20 cellular contexts compared by ENCODE assay signal in genomic region chr19:47321582-47321981, GRCh38. TPM values are rescaled to one million over a fixed set of nuclear protein-coding genes. Genes with fewer than 3 reads are reported as not detected.
DNase-seq lines count a peak whose midpoint lies in the region; ATAC-seq, FAIRE-seq and TF ChIP-seq lines count a peak whose summit lies in the region.
"Had no signal": no experiment of that assay in that cellular context is flagged by ENCODE, and none has a peak within 500 bp of the region (broad histone marks: within the 10 kb centered on the region; RNA-seq: fewer than 3 reads in every experiment).

No MANE protein-coding gene starts in this region.

- H3K9ac ChIP-seq in GM12878 (ENCODE audit: control insufficient read depth, insufficient read depth, low read length) = no peak overlapping the region
- H3K9ac ChIP-seq: GM23248 had no signal

- H3K9me3 ChIP-seq in GM12878 (replicated peaks; ENCODE audit: control insufficient read depth, insufficient read depth, low read length) = no peaks in the 10 kb centered on the region; the same call in 2 of the 3 replicates
- no peaks in the 10 kb centered on the region for H3K9me3 ChIP-seq in muscle layer of duodenum (ENCODE audit: control insufficient read depth in 1 of 2, low read length in 2 of 2)
- H3K9me3 ChIP-seq: BE2C, HAP-1 had no signal

- CTCF ChIA-PET in GM12878 (lab: Yijun Ruan, JAX) = interaction anchor here (0.6 to 1.0 kb wide), 3 partner anchors 27 to 120 kb away, joined by 3 to 4 read pairs (median 3); partner anchors contain the start of gene DHX34

- no peak for ATAC-seq in GM12878

- RAD21 ChIA-PET in GM12878 (lab: Charles Lee; ENCODE audit: unreplicated experiment) = no interaction called here

- H3K4me3 ChIP-seq in GM12878 = no peak overlapping the region
- no peak overlapping the region for H3K4me3 ChIP-seq in muscle layer of duodenum (ENCODE audit: low read depth in 1 of 2, low read length in 2 of 2)
- H3K4me3 ChIP-seq: GM23248, HAP-1 had no signal

- H4K20me1 ChIP-seq in GM12878 (ENCODE audit: control insufficient read depth, insufficient read depth) = no peaks in the 10 kb centered on the region

- TF ChIP-seq POLR2A in GM12878 (IDR thresholded peaks at IDR 0.05; ENCODE audit: low read depth, low read length) = no peak

- TSS peak; percentile 71 for BruUV-seq in GM12878 (replicated peaks; lab: Mats Ljungman, UMichigan)

- no peak for TF ChIP-seq EP300 in GM12878 (IDR thresholded peaks at IDR 0.05; ENCODE audit: borderline replicate concordance in 1 of 2, control insufficient read depth in 1 of 2, low read depth in 2 of 2, low read length in 2 of 2)

- TF ChIP-seq RAD21 in GM12878 (IDR thresholded peaks at IDR 0.05; ENCODE audit: insufficient read depth, low read depth, low read length) = no peak

- H3K27ac ChIP-seq in GM12878 (ENCODE audit: control insufficient read depth, insufficient read depth) (no peak overlapping the region), muscle layer of duodenum (ENCODE audit: low read length) (peak overlapping the region; percentile 21)
- H3K27ac ChIP-seq: GM23248 had no signal

- POLR2A ChIA-PET in GM12878 (lab: Charles Lee) = interaction anchor here (0.7 kb wide), 1 partner anchor 865 kb away, joined by 3 read pairs; no protein-coding TSS in a partner anchor

- H3K79me2 ChIP-seq in GM12878 (ENCODE audit: control insufficient read depth, insufficient read depth, low read length) = no peaks in the 10 kb centered on the region

- in situ Hi-C loops in GM12878 (cut with MboI) = no loop called here

- intact Hi-C loops in GM12878 (cut with micrococcal nuclease; ENCODE audit: unreplicated experiment) = no loop called here

- H3K36me3 ChIP-seq in GM12878 (ENCODE audit: control insufficient read depth in 2 of 2, insufficient read depth in 2 of 2, low read length in 1 of 2) (no peaks in the 10 kb centered on the region), muscle layer of duodenum (ENCODE audit: control insufficient read depth in 1 of 2, insufficient read depth in 2 of 2, low read length in 2 of 2) (no peaks in the 10 kb centered on the region)
- H3K36me3 ChIP-seq: BE2C, HAP-1 had no signal

- H2AFZ ChIP-seq in GM12878 (ENCODE audit: control insufficient read depth, low read depth, low read length) = no peak overlapping the region
- H2AFZ ChIP-seq: GM23248 had no signal

- SMC1A ChIA-PET in GM12878 (lab: Charles Lee; ENCODE audit: uncharacterized antibody, unreplicated experiment) = interaction anchor here (1.0 kb wide), 1 partner anchor 16 kb away, joined by 3 read pairs; no protein-coding TSS in a partner anchor

- H3K4me1 ChIP-seq in GM12878 (ENCODE audit: control insufficient read depth, insufficient read depth, low read length) (no peaks in the 10 kb centered on the region), muscle layer of duodenum (ENCODE audit: control insufficient read depth in 1 of 2, insufficient read depth in 2 of 2, low read length in 2 of 2) (no peaks in the 10 kb centered on the region)
- H3K4me1 ChIP-seq: BE2C, HAP-1 had no signal

- DNase-seq in GM12878 (ENCODE audit: low read depth, low spot score) (no peak), NCI-H2227 (lab: John Stamatoyannopoulos, UW; ENCODE audit: unreplicated experiment) (no peak), NCI-H2107 (lab: John Stamatoyannopoulos, UW) (no peak), nucleus accumbens (lab: John Stamatoyannopoulos, UW) (no peak)
- DNase-seq: ACHN; BE2C; C1 segment of cervical spinal cord; Calu3; CD4-positive, alpha-beta memory T cell; DND-41; EL; GM23248; IMR-90 had no signal

- TF ChIP-seq CTCF in GM12878 (IDR thresholded peaks at IDR 0.05 in 2 of 3, conservative IDR thresholded peaks at IDR 0.05 in 1 of 3; ENCODE audit: control insufficient read depth in 2 of 3, extremely low read depth in 1 of 3, insufficient read depth in 1 of 3, low read depth in 3 of 3, low read length in 3 of 3) = no peak

- no peak overlapping the region for H3K4me2 ChIP-seq in GM12878 (ENCODE audit: control insufficient read depth, insufficient read depth)

- FAIRE-seq in GM12878 (lab: Jason Lieb, UNC) = no peak
- FAIRE-seq: A204.1, GM12891, GM19239 had no signal

- H3K27me3 ChIP-seq in GM12878 (replicated peaks in 1 of 2; ENCODE audit: control insufficient read depth in 2 of 2, insufficient read depth in 2 of 2, low read length in 1 of 2) = no peaks in the 10 kb centered on the region
- H3K27me3 ChIP-seq in muscle layer of duodenum (ENCODE audit: low read depth, low read length) = no peaks in the 10 kb centered on the region

- WGBS in GM12878 (ENCODE audit: insufficient coverage, insufficient replicate concordance, low lambda C conversion rate, missing lambda C conversion rate) = 0% methylated on average over 2 of the region's 2 CpGs

RNA-seq across cellular contexts. Expression of gene C5AR2, which starts 10.4 kb away (rescaled TPM):
- not detected in 2 replicates for total RNA-seq in GM12878 (2013; cell fraction: nucleolus; rRNA removed)
- total RNA-seq in GM12878 (2014; rRNA removed) = 0.11 TPM in 1 of 2 replicates, not detected in the other
- total RNA-seq in GM12878 (2014; rRNA removed; fragmentation: Illumina TruSeq; extraction: Trizol) = not detected in 2 replicates
- not detected in 2 replicates for total RNA-seq in GM12878 (2021)
- polyA plus RNA-seq in GM12878 (2011; ENCODE audit: low read depth) = not detected
- 0.01 TPM in 1 of 2 replicates, not detected in the other for polyA plus RNA-seq in GM12878 (2011; rRNA removed)
- under 0.01 TPM in 1 of 2 replicates, not detected in the other for polyA plus RNA-seq in GM12878 (2011; cell fraction: cytosol; rRNA removed)
- polyA plus RNA-seq in GM12878 (2011; cell fraction: nucleus; rRNA removed) = 0.10 and 0.13 TPM in 2 replicates
- polyA plus RNA-seq in GM12878 (2012) = not detected in 2 replicates
- polyA plus RNA-seq in GM12878 (2014; fragmentation: Illumina TruSeq; extraction: Trizol) = not detected in 2 replicates
- not detected for polyA plus RNA-seq in GM12878 (2014; fragmentation: Nextera tagmentation; extraction: Ambion mirVana)
- polyA plus RNA-seq in GM12878 (2014; rRNA removed) = not detected in 2 replicates
- polyA plus RNA-seq in GM12878 (2016; fragmentation: Nextera tagmentation; extraction: Ambion mirVana) = not detected
- polyA minus RNA-seq in GM12878 (2011; rRNA and poly(A)+ RNA removed) = 0.07 TPM in 1 of 2 replicates, not detected in the other
- polyA minus RNA-seq in GM12878 (2011; cell fraction: cytosol; rRNA and poly(A)+ RNA removed) = not detected in 2 replicates
- polyA minus RNA-seq in GM12878 (2011; cell fraction: nucleus; rRNA and poly(A)+ RNA removed) = not detected in 2 replicates
- total RNA-seq: G401, HT1080, IMR-90 had no signal
- polyA plus RNA-seq: IMR-90 had no signal

RNA-seq across cellular contexts. Expression of gene C5AR1, which starts 11.9 kb away (rescaled TPM):
- total RNA-seq in GM12878 (2013; cell fraction: nucleolus; rRNA removed) = 1.2 and 1.5 TPM in 2 replicates
- total RNA-seq in GM12878 (2014; rRNA removed) (0.05 and 0.17 TPM in 2 replicates), GM12878 (2014; rRNA removed; fragmentation: Illumina TruSeq; extraction: Trizol) (0.04 and 0.09 TPM in 2 replicates), GM12878 (2021) (0.13 and 0.26 TPM in 2 replicates)
- 0.10 TPM for polyA plus RNA-seq in GM12878 (2011; ENCODE audit: low read depth)
- polyA plus RNA-seq in GM12878 (2011; rRNA removed) (0.40 and 1.5 TPM in 2 replicates), GM12878 (2014; fragmentation: Illumina TruSeq; extraction: Trizol) (0.15 TPM in 1 of 2 replicates, not detected in the other), GM12878 (2014; fragmentation: Nextera tagmentation; extraction: Ambion mirVana) (under 1 TPM; 0.07 to 0.19 TPM), GM12878 (2014; rRNA removed) (0.06 and 0.15 TPM in 2 replicates), GM12878 (2016; fragmentation: Nextera tagmentation; extraction: Ambion mirVana) (under 1 TPM; 0.27 to 0.29 TPM)
- 1.1 and 1.3 TPM in 2 replicates for polyA plus RNA-seq in GM12878 (2011; cell fraction: cytosol; rRNA removed)
- 0.55 and 1.2 TPM in 2 replicates for polyA plus RNA-seq in GM12878 (2011; cell fraction: nucleus; rRNA removed)
- polyA plus RNA-seq in GM12878 (2012) = 0.32 and 0.46 TPM in 2 replicates
- 0.67 and 1.9 TPM in 2 replicates for polyA minus RNA-seq in GM12878 (2011; rRNA and poly(A)+ RNA removed)
- 0.94 and 2.4 TPM in 2 replicates for polyA minus RNA-seq in GM12878 (2011; cell fraction: cytosol; rRNA and poly(A)+ RNA removed)
- polyA minus RNA-seq in GM12878 (2011; cell fraction: nucleus; rRNA and poly(A)+ RNA removed) = 0.12 and 0.19 TPM in 2 replicates
- total RNA-seq: GM23248, HT1080 had no signal
- polyA plus RNA-seq: CD4-positive, alpha-beta memory T cell had no signal

RNA-seq across cellular contexts. Expression of gene DHX34, which starts 27.5 kb away (rescaled TPM):
- 56.8 and 61.6 TPM in 2 replicates for total RNA-seq in GM12878 (2013; cell fraction: nucleolus; rRNA removed)
- total RNA-seq in GM12878 (2014; rRNA removed) (11.1 and 15.9 TPM in 2 replicates), GM12878 (2014; rRNA removed; fragmentation: Illumina TruSeq; extraction: Trizol) (5.6 and 5.7 TPM in 2 replicates), GM12878 (2021) (14.3 and 16.9 TPM in 2 replicates)
- 2.8 TPM for polyA plus RNA-seq in GM12878 (2011; ENCODE audit: low read depth)
- polyA plus RNA-seq in GM12878 (2011; rRNA removed) (2.6 and 5.9 TPM in 2 replicates), GM12878 (2014; fragmentation: Illumina TruSeq; extraction: Trizol) (2.3 and 5.5 TPM in 2 replicates), GM12878 (2014; fragmentation: Nextera tagmentation; extraction: Ambion mirVana) (under 1 TPM; 0.19 to 0.37 TPM), GM12878 (2014; rRNA removed) (15.2 and 19.3 TPM in 2 replicates), GM12878 (2016; fragmentation: Nextera tagmentation; extraction: Ambion mirVana) (10 to 100 TPM; 15.7 to 16.7 TPM)
- 6.4 and 10.5 TPM in 2 replicates for polyA plus RNA-seq in GM12878 (2011; cell fraction: cytosol; rRNA removed)
- polyA plus RNA-seq in GM12878 (2011; cell fraction: nucleus; rRNA removed) = 58.1 and 60.3 TPM in 2 replicates
- 7.0 and 10.0 TPM in 2 replicates for polyA plus RNA-seq in GM12878 (2012)
- polyA minus RNA-seq in GM12878 (2011; rRNA and poly(A)+ RNA removed) = 6.4 and 12.9 TPM in 2 replicates
- polyA minus RNA-seq in GM12878 (2011; cell fraction: cytosol; rRNA and poly(A)+ RNA removed) = 6.5 and 6.7 TPM in 2 replicates
- 15.4 and 23.4 TPM in 2 replicates for polyA minus RNA-seq in GM12878 (2011; cell fraction: nucleus; rRNA and poly(A)+ RNA removed)

RNA-seq across cellular contexts. Expression of gene INAFM1, which starts 46.9 kb away (rescaled TPM):
- total RNA-seq in GM12878 (2013; cell fraction: nucleolus; rRNA removed) = 1.2 and 2.7 TPM in 2 replicates
- total RNA-seq in GM12878 (2014; rRNA removed) = 2.0 and 2.1 TPM in 2 replicates
- total RNA-seq in GM12878 (2014; rRNA removed; fragmentation: Illumina TruSeq; extraction: Trizol) = 0.51 and 0.63 TPM in 2 replicates
- total RNA-seq in GM12878 (2021) = 6.1 and 6.8 TPM in 2 replicates
- polyA plus RNA-seq in GM12878 (2011; ENCODE audit: low read depth) = 0.46 TPM
- 0.40 and 0.86 TPM in 2 replicates for polyA plus RNA-seq in GM12878 (2011; rRNA removed)
- 1.2 and 1.5 TPM in 2 replicates for polyA plus RNA-seq in GM12878 (2011; cell fraction: cytosol; rRNA removed)
- polyA plus RNA-seq in GM12878 (2011; cell fraction: nucleus; rRNA removed) = 4.8 and 6.7 TPM in 2 replicates
- polyA plus RNA-seq in GM12878 (2012) = 3.8 and 5.8 TPM in 2 replicates
- 0.30 and 0.57 TPM in 2 replicates for polyA plus RNA-seq in GM12878 (2014; fragmentation: Illumina TruSeq; extraction: Trizol)
- polyA plus RNA-seq in GM12878 (2014; fragmentation: Nextera tagmentation; extraction: Ambion mirVana) = under 1 TPM in 1 of 2 experiments, not detected in 1; 0.58 TPM
- 4.5 and 4.8 TPM in 2 replicates for polyA plus RNA-seq in GM12878 (2014; rRNA removed)
- 1 to 10 TPM; 1.1 to 1.4 TPM for polyA plus RNA-seq in GM12878 (2016; fragmentation: Nextera tagmentation; extraction: Ambion mirVana)
- polyA minus RNA-seq in GM12878 (2011; rRNA and poly(A)+ RNA removed) = 0.57 TPM in 1 of 2 replicates, not detected in the other
- 0.94 TPM in 1 of 2 replicates, not detected in the other for polyA minus RNA-seq in GM12878 (2011; cell fraction: cytosol; rRNA and poly(A)+ RNA removed)
- 1.5 and 2.1 TPM in 2 replicates for polyA minus RNA-seq in GM12878 (2011; cell fraction: nucleus; rRNA and poly(A)+ RNA removed)
